1 cellular context compared by ENCODE assay signal in the genomic region with DNA sequence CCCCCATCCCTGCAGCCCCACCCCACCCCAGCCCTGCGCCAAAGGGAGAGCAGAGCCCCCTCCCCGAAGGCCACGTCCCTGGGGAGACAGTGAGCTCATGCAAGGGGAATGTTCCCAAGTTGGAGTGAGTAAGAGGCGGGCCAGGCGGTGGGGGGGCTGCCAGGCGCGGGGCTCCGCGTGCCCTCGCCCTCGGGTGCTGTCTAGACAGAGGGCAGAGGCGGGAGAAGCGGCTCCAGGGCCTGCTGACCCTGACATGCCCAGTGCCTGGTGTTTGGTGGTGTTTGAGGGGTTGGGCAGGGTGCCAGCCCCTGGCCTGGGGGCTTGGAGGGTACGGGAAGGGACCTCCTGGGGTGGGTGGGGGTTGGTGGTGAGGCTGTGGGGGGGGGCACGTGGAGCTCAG.
TF ChIP-seq lines count a peak whose summit lies in the region.

No MANE protein-coding gene starts in this region.

TF ChIP-seq in HepG2, 621 proteins besides CTCF, POLR2A, EP300 and RAD21:
- TF ChIP-seq HNRNPLL (IDR thresholded peaks at IDR 0.05; ENCODE audit: low read depth, low read length, poor library complexity, severe bottlenecking), result peak; percentile 19
- TF ChIP-seq, protein P1, sequence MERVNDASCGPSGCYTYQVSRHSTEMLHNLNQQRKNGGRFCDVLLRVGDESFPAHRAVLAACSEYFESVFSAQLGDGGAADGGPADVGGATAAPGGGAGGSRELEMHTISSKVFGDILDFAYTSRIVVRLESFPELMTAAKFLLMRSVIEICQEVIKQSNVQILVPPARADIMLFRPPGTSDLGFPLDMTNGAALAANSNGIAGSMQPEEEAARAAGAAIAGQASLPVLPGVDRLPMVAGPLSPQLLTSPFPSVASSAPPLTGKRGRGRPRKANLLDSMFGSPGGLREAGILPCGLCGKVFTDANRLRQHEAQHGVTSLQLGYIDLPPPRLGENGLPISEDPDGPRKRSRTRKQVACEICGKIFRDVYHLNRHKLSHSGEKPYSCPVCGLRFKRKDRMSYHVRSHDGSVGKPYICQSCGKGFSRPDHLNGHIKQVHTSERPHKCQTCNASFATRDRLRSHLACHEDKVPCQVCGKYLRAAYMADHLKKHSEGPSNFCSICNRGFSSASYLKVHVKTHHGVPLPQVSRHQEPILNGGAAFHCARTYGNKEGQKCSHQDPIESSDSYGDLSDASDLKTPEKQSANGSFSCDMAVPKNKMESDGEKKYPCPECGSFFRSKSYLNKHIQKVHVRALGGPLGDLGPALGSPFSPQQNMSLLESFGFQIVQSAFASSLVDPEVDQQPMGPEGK (CRISPR knock-in tag; IDR thresholded peaks at IDR 0.05), result peak; percentile 70
- TF ChIP-seq SKI (IDR thresholded peaks at IDR 0.05; ENCODE audit: partially characterized antibody), result peak; percentile 56
- TF ChIP-seq JUN (CRISPR knock-in tag; IDR thresholded peaks at IDR 0.05), result 0 out of 2 replicates have a peak, but pooled peaks have one; percentile 51
- TF ChIP-seq TEAD3 (CRISPR knock-in tag; optimal IDR thresholded peaks at IDR 0.05; ENCODE audit: borderline replicate concordance), result peak; percentile 58
- no peak for TF ChIP-seq FOSL1 (CRISPR knock-in tag; IDR thresholded peaks at IDR 0.05; ENCODE audit: borderline replicate concordance)
- TF ChIP-seq, protein P2, sequence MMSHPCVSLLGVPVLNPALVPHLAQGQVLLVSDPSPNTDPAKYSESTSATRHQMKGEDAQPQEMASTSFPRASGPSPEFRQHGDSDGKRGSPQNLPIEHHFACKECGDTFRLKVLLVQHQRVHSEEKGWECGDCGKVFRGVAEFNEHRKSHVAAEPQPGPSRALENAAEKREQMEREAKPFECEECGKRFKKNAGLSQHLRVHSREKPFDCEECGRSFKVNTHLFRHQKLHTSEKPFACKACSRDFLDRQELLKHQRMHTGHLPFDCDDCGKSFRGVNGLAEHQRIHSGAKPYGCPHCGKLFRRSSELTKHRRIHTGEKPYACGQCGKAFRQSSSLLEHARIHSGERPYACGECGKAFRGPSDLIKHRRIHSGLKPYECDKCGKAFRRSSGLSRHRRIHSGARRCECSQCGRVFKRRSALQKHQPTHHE (CRISPR knock-in tag; IDR thresholded peaks at IDR 0.05; ENCODE audit: borderline replicate concordance), result no peak
- TF ChIP-seq, protein P3, sequence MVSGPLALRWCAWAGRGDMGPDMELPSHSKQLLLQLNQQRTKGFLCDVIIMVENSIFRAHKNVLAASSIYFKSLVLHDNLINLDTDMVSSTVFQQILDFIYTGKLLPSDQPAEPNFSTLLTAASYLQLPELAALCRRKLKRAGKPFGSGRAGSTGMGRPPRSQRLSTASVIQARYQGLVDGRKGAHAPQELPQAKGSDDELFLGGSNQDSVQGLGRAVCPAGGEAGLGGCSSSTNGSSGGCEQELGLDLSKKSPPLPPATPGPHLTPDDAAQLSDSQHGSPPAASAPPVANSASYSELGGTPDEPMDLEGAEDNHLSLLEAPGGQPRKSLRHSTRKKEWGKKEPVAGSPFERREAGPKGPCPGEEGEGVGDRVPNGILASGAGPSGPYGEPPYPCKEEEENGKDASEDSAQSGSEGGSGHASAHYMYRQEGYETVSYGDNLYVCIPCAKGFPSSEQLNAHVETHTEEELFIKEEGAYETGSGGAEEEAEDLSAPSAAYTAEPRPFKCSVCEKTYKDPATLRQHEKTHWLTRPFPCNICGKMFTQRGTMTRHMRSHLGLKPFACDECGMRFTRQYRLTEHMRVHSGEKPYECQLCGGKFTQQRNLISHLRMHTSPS (CRISPR knock-in tag; IDR thresholded peaks at IDR 0.05; ENCODE audit: low read depth), result peak; percentile 62
- TF ChIP-seq MYC (CRISPR knock-in tag; IDR thresholded peaks at IDR 0.05; ENCODE audit: borderline replicate concordance), result 0 out of 2 replicates have a peak, but pooled peaks have one; percentile 2
- peak; percentile 55 for TF ChIP-seq FOSL2 (CRISPR knock-in tag; IDR thresholded peaks at IDR 0.05)
- TF ChIP-seq HNRNPL (IDR thresholded peaks at IDR 0.05; ENCODE audit: low read depth, low read length), result peak; percentile 83
- TF ChIP-seq FOXC1 (CRISPR knock-in tag; IDR thresholded peaks at IDR 0.05; ENCODE audit: borderline replicate concordance), result no peak
- TF ChIP-seq, protein P4, sequence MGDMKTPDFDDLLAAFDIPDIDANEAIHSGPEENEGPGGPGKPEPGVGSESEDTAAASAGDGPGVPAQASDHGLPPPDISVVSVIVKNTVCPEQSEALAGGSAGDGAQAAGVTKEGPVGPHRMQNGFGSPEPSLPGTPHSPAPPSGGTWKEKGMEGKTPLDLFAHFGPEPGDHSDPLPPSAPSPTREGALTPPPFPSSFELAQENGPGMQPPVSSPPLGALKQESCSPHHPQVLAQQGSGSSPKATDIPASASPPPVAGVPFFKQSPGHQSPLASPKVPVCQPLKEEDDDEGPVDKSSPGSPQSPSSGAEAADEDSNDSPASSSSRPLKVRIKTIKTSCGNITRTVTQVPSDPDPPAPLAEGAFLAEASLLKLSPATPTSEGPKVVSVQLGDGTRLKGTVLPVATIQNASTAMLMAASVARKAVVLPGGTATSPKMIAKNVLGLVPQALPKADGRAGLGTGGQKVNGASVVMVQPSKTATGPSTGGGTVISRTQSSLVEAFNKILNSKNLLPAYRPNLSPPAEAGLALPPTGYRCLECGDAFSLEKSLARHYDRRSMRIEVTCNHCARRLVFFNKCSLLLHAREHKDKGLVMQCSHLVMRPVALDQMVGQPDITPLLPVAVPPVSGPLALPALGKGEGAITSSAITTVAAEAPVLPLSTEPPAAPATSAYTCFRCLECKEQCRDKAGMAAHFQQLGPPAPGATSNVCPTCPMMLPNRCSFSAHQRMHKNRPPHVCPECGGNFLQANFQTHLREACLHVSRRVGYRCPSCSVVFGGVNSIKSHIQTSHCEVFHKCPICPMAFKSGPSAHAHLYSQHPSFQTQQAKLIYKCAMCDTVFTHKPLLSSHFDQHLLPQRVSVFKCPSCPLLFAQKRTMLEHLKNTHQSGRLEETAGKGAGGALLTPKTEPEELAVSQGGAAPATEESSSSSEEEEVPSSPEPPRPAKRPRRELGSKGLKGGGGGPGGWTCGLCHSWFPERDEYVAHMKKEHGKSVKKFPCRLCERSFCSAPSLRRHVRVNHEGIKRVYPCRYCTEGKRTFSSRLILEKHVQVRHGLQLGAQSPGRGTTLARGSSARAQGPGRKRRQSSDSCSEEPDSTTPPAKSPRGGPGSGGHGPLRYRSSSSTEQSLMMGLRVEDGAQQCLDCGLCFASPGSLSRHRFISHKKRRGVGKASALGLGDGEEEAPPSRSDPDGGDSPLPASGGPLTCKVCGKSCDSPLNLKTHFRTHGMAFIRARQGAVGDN (CRISPR knock-in tag; IDR thresholded peaks at IDR 0.05), result peak; percentile 8; the same call in 1 of the 2 replicates
- TF ChIP-seq, protein P5, sequence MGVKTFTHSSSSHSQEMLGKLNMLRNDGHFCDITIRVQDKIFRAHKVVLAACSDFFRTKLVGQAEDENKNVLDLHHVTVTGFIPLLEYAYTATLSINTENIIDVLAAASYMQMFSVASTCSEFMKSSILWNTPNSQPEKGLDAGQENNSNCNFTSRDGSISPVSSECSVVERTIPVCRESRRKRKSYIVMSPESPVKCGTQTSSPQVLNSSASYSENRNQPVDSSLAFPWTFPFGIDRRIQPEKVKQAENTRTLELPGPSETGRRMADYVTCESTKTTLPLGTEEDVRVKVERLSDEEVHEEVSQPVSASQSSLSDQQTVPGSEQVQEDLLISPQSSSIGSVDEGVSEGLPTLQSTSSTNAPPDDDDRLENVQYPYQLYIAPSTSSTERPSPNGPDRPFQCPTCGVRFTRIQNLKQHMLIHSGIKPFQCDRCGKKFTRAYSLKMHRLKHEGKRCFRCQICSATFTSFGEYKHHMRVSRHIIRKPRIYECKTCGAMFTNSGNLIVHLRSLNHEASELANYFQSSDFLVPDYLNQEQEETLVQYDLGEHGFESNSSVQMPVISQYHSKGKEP (CRISPR knock-in tag; IDR thresholded peaks at IDR 0.05), result no peak
- TF ChIP-seq SMAD1 (CRISPR knock-in tag; IDR thresholded peaks at IDR 0.05; ENCODE audit: borderline replicate concordance, low read depth), result no peak
- TF ChIP-seq ZNF496 (CRISPR knock-in tag; IDR thresholded peaks at IDR 0.05; ENCODE audit: insufficient replicate concordance), result no peak
- TF ChIP-seq, protein P6, sequence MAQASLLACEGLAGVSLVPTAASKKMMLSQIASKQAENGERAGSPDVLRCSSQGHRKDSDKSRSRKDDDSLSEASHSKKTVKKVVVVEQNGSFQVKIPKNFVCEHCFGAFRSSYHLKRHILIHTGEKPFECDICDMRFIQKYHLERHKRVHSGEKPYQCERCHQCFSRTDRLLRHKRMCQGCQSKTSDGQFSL (CRISPR knock-in tag; IDR thresholded peaks at IDR 0.05), result peak; percentile 82
- TF ChIP-seq ZNF460 (CRISPR knock-in tag; IDR thresholded peaks at IDR 0.05; ENCODE audit: borderline replicate concordance), result no peak
- TF ChIP-seq MED1 (CRISPR knock-in tag; IDR thresholded peaks at IDR 0.05), result 0 out of 2 replicates have a peak, but pooled peaks have one; percentile 9
- 0 out of 2 replicates have a peak, but pooled peaks have one; percentile 27 for TF ChIP-seq ZNF724P (CRISPR knock-in tag; IDR thresholded peaks at IDR 0.05; ENCODE audit: borderline replicate concordance)
- TF ChIP-seq RARA (CRISPR knock-in tag; IDR thresholded peaks at IDR 0.05), result peak; percentile 49
- TF ChIP-seq SIN3A (IDR thresholded peaks at IDR 0.05; ENCODE audit: borderline replicate concordance, low read depth, low read length), result peak; percentile 24; the same call in 1 of the 2 replicates
- no peak for TF ChIP-seq ZFP82 (CRISPR knock-in tag; IDR thresholded peaks at IDR 0.05; ENCODE audit: borderline replicate concordance)
- 0 out of 2 replicates have a peak, but pooled peaks have one; percentile 7 for TF ChIP-seq ZMYM4 (CRISPR knock-in tag; IDR thresholded peaks at IDR 0.05)
- TF ChIP-seq, protein P7, sequence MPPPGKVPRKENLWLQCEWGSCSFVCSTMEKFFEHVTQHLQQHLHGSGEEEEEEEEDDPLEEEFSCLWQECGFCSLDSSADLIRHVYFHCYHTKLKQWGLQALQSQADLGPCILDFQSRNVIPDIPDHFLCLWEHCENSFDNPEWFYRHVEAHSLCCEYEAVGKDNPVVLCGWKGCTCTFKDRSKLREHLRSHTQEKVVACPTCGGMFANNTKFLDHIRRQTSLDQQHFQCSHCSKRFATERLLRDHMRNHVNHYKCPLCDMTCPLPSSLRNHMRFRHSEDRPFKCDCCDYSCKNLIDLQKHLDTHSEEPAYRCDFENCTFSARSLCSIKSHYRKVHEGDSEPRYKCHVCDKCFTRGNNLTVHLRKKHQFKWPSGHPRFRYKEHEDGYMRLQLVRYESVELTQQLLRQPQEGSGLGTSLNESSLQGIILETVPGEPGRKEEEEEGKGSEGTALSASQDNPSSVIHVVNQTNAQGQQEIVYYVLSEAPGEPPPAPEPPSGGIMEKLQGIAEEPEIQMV (CRISPR knock-in tag; IDR thresholded peaks at IDR 0.05; ENCODE audit: low read depth), result no peak
- TF ChIP-seq ZFX (CRISPR knock-in tag; IDR thresholded peaks at IDR 0.05; ENCODE audit: low read depth), result 0 out of 2 replicates have a peak, but pooled peaks have one; percentile 26
- TF ChIP-seq ZNF530 (CRISPR knock-in tag; IDR thresholded peaks at IDR 0.05; ENCODE audit: low read depth), result no peak
- TF ChIP-seq TBP (CRISPR knock-in tag; IDR thresholded peaks at IDR 0.05), result no peak
- TF ChIP-seq SAP130 (CRISPR knock-in tag; IDR thresholded peaks at IDR 0.05; ENCODE audit: low read depth), result 0 out of 2 replicates have a peak, but pooled peaks have one; percentile 28
- TF ChIP-seq ZSCAN22 (CRISPR knock-in tag; IDR thresholded peaks at IDR 0.05), result peak; percentile 96
- no peak for TF ChIP-seq U2AF2 (IDR thresholded peaks at IDR 0.05; ENCODE audit: low read depth, low read length)
- peak; percentile 14; the same call in 1 of the 2 replicates for TF ChIP-seq KDM2A (CRISPR knock-in tag; IDR thresholded peaks at IDR 0.05; ENCODE audit: borderline replicate concordance, low read depth)
- peak; percentile 87 for TF ChIP-seq ZNF326 (CRISPR knock-in tag; IDR thresholded peaks at IDR 0.05; ENCODE audit: borderline replicate concordance)
- no peak for TF ChIP-seq PCBP2 (optimal IDR thresholded peaks at IDR 0.05; ENCODE audit: low read depth, low read length, poor library complexity, severe bottlenecking)
- no peak for TF ChIP-seq ZNF678 (CRISPR knock-in tag; IDR thresholded peaks at IDR 0.05)
TF ChIP-seq in HepG2: peak in this region for 21.
